ENCODE assay signal across 10 cellular contexts in the genomic region with DNA sequence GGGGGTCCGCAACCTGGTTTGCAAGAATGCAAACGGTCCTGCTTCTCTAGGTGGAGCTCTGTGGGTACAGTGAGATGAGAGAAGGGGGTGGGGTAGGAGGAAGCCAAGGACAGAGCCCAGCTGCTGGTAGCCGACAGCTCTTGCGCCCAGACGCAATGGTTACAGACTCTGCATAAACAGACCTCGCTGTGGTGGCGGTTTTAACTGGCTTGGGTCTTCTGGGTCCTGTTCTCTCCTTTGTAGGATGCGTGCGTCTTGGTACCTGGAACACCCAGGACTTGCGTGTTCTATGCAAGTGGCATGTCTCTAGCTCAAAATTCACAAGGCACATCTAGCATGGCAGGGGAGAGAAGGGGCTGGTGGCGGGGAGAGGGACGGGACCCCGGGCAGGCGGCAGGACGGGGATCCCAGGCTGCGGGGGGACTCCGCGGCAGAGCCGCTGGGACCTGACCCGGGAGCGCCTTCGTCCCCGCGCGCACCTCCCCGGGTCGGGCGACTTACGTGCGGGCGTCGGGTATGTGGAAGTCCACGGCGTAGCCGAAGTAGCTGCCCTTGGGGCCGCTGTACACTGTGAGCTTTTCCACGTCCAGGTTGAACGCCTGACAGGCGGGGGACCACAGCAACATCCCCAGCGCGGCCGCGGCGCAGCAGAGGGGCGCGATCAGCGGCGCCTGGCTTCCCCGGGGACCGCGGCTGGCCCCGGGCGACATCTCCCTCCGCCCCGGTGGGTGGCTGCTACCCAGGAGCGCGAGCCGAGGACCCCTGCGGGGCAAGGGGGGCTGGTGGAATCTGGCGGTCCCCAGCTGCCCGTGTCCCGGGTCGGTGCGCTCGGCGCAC. TPM values are rescaled to one million over a fixed set of nuclear protein-coding genes. Genes with fewer than 3 reads are reported as not detected.
DNase-seq lines count a peak whose midpoint lies in the region; ATAC-seq and TF ChIP-seq lines count a peak whose summit lies in the region.
"Had no signal": no experiment of that assay in that cellular context is flagged by ENCODE, and none has a peak within 500 bp of the region (broad histone marks: within the 10 kb centered on the region; RNA-seq: fewer than 3 reads in every experiment).

No MANE protein-coding gene starts in this region.

- DNase-seq in AG20443 (ENCODE audit: low spot score) (peak; percentile 37), Panc1 (ENCODE audit: low read depth, low spot score) (no peak), glutamatergic neuron (peak; percentile 48)
- no peak for DNase-seq in activated effector memory CD4-positive, alpha-beta T cell treated with anti-CD3 and anti-CD28 coated beads, Interleukin-2, amount 50 U/mL, for 16 hours
- no peak for DNase-seq in stimulated activated CD4-positive, alpha-beta T cell treated with anti-CD3 and anti-CD28 coated beads, Interleukin-2, amount 100 ng/mL, for 24 hours
- DNase-seq: activated T-cell treated with anti-CD3 and anti-CD28 coated beads, Interleukin-2, amount 50 U/mL, for 4 hours had no signal

- H3K36me3 Mint-ChIP-seq in glutamatergic neuron (ENCODE audit: unreplicated experiment), result no peaks in the 10 kb centered on the region

- H3K27ac Mint-ChIP-seq in glutamatergic neuron (ENCODE audit: unreplicated experiment), result peak overlapping the region; percentile 67

- H3K27me3 Mint-ChIP-seq in glutamatergic neuron (ENCODE audit: unreplicated experiment), result peaks cover 2% of the 10 kb centered on the region

- in situ Hi-C loops in Panc1 (cut with HindIII; ENCODE audit: low pct_unique_long_range_greater_than_20kb, low sequenced_read_pairs), result no loop called here

- peaks cover 1% of the 10 kb centered on the region for H3K9me3 Mint-ChIP-seq in glutamatergic neuron (ENCODE audit: unreplicated experiment)
- H3K9me3 Mint-ChIP-seq: activated T-cell treated with anti-CD3 and anti-CD28 coated beads, Interleukin-2, amount 50 U/mL, for 4 hours had no signal

- CTCF ChIA-PET in Panc1 (lab: Charles Lee), result interaction anchor here (0.6 to 0.7 kb wide), 2 partner anchors 284 to 1133 kb away, joined by 3 to 4 read pairs; no protein-coding TSS in a partner anchor

- TF ChIP-seq CTCF in Panc1 (IDR thresholded peaks at IDR 0.05), result no peak
- TF ChIP-seq CTCF in glutamatergic neuron (IDR thresholded peaks at IDR 0.05; ENCODE audit: partially characterized antibody, unreplicated experiment), result no peak
- no peak for TF ChIP-seq CTCF in neutrophil (IDR thresholded peaks at IDR 0.05)

- H3K27ac ChIP-seq in Panc1 (ENCODE audit: low read length) (no peak overlapping the region), neutrophil (no peak overlapping the region)

- intact Hi-C loops in Panc1 (cut with micrococcal nuclease; ENCODE audit: unreplicated experiment), result no loop called here

- H3K4me3 ChIP-seq in Panc1 (ENCODE audit: low read depth in 2 of 2, low read length in 2 of 2), result no peak overlapping the region
- peak overlapping the region; percentile 25 to 27 for H3K4me3 ChIP-seq in neutrophil (ENCODE audit: low read depth in 1 of 2, low read length in 1 of 2)

- H3K4me1 ChIP-seq in Panc1 (ENCODE audit: control insufficient read depth, insufficient read depth, low read length) (no peaks in the 10 kb centered on the region), neutrophil (ENCODE audit: control insufficient read depth in 1 of 2, insufficient read depth in 1 of 2, low read depth in 1 of 2, low read length in 1 of 2) (peaks cover 3 to 6% of the 10 kb centered on the region in 2 experiments)

- POLR2A ChIA-PET in Panc1 (lab: Charles Lee), result no interaction called here

- H3K36me3 ChIP-seq in Panc1 (ENCODE audit: control insufficient read depth, insufficient read depth, low read length) (no peaks in the 10 kb centered on the region), neutrophil (no peaks in the 10 kb centered on the region)

- ATAC-seq in Panc1 (peak; percentile 70), HG03342 (IDR thresholded peaks at IDR 0.05; ENCODE audit: unreplicated experiment) (no peak), GM21390 (IDR thresholded peaks at IDR 0.05; ENCODE audit: unreplicated experiment) (no peak)

- H3K4me1 Mint-ChIP-seq in glutamatergic neuron (ENCODE audit: low read depth, unreplicated experiment), result peaks cover 3% of the 10 kb centered on the region

- H3K9me3 ChIP-seq in Panc1 (ENCODE audit: control insufficient read depth, insufficient read depth, low read depth, low read length) (no peaks in the 10 kb centered on the region), neutrophil (no peaks in the 10 kb centered on the region)

- peak overlapping the region; percentile 95 for H3K4me3 Mint-ChIP-seq in glutamatergic neuron (ENCODE audit: unreplicated experiment)
- H3K4me3 Mint-ChIP-seq: activated T-cell treated with anti-CD3 and anti-CD28 coated beads, Interleukin-2, amount 50 U/mL, for 4 hours had no signal

- no TSS peak for BruUV-seq in Panc1 (replicated peaks; lab: Mats Ljungman, UMichigan)

- H3K27me3 ChIP-seq in Panc1 (ENCODE audit: control insufficient read depth, insufficient read depth, low read length) (peaks cover 5% of the 10 kb centered on the region), neutrophil (peaks cover 86% of the 10 kb centered on the region)

RNA-seq across cellular contexts. Expression of gene ITGA8, which starts 0.4 kb away (rescaled TPM):
- total RNA-seq in Panc1 (2021; ENCODE audit: unreplicated experiment) (0.18 TPM), glutamatergic neuron (ENCODE audit: unreplicated experiment) (0.93 TPM)
- polyA plus RNA-seq in Panc1 (2012; ENCODE audit: insufficient read length), result 0.06 TPM
- total RNA-seq: activated T-cell treated with anti-CD3 and anti-CD28 coated beads, Interleukin-2, amount 50 U/mL, for 4 hours had no signal
- polyA plus RNA-seq: keratinocyte had no signal

Comparison
In these comparisons a context has a peak if more than half of its experiments do, and no peak if none do; other contexts are left out.
1. DNase-seq: peak in AG20443 (single experiment) and glutamatergic neuron (single experiment); none in Panc1 (single experiment), activated effector memory CD4-positive, alpha-beta T cell treated with anti-CD3 and anti-CD28 coated beads, Interleukin-2, amount 50 U/mL, for 16 hours (single experiment) and stimulated activated CD4-positive, alpha-beta T cell treated with anti-CD3 and anti-CD28 coated beads, Interleukin-2, amount 100 ng/mL, for 24 hours (0 of 2).
2. H3K4me3 ChIP-seq: peak in neutrophil (2 of 2); none in Panc1 (0 of 2).